12 cellular contexts compared by ENCODE assay signal in genomic region chrX:67546496-67547423, GRCh38. TPM values are rescaled to one million over a fixed set of nuclear protein-coding genes. Genes with fewer than 3 reads are reported as not detected.
DNase-seq lines count a peak whose midpoint lies in the region; ATAC-seq and TF ChIP-seq lines count a peak whose summit lies in the region.
"Had no signal": no experiment of that assay in that cellular context is flagged by ENCODE, and none has a peak within 500 bp of the region (broad histone marks: within the 10 kb centered on the region; RNA-seq: fewer than 3 reads in every experiment).

No MANE protein-coding gene starts in this region.

- no peak for DNase-seq in T-helper 17 cell
- DNase-seq in hepatic stellate cell (ENCODE audit: low spot score), result peak; percentile 16
- no peak for DNase-seq in prostate gland (ENCODE audit: low spot score)
- no peak for DNase-seq in A172 (ENCODE audit: low spot score)
- DNase-seq: activated CD4-positive, alpha-beta T cell treated with anti-CD3 and anti-CD28 coated beads, Interleukin-2, amount 50 U/mL, for 4 hours; NCI-H774; stimulated activated naive CD4-positive, alpha-beta T cell had no signal

- peak overlapping the region; percentile 99 for H3K27ac ChIP-seq in C4-2B
- H3K27ac ChIP-seq in prostate gland, result peak overlapping the region; percentile 71 to 83
- H3K27ac ChIP-seq: pancreas had no signal

- H3K27me3 Mint-ChIP-seq in T-helper 17 cell, result peaks cover 32% of the 10 kb centered on the region

- intact Hi-C loops in prostate gland (cut with DNase I), result loop anchor here (10.0 kb wide), 4 partner anchors 58 to 598 kb away; no protein-coding TSS in a partner anchor

- no peak for ATAC-seq in T-helper 17 cell
- no peak for ATAC-seq in GM21737 (IDR thresholded peaks at IDR 0.05; ENCODE audit: unreplicated experiment)
- no peak for ATAC-seq in GM18870 (IDR thresholded peaks at IDR 0.05; ENCODE audit: unreplicated experiment)
- ATAC-seq in HG02759 (IDR thresholded peaks at IDR 0.05; ENCODE audit: unreplicated experiment), result no peak

- 8% methylated on average over 44 of the region's 44 CpGs for WGBS in prostate gland

- H3K4me1 ChIP-seq in prostate gland (replicated peaks), result no peaks in the 10 kb centered on the region
- H3K4me1 ChIP-seq: pancreas had no signal

- TF ChIP-seq CTCF in C4-2B (conservative IDR thresholded peaks at IDR 0.05) (no peak), prostate gland (IDR thresholded peaks at IDR 0.05) (no peak)

- no peak overlapping the region for H3K27ac Mint-ChIP-seq in T-helper 17 cell

- H3K4me3 Mint-ChIP-seq in T-helper 17 cell, result peak overlapping the region; percentile 49

- H3K9me3 ChIP-seq in T-helper 17 cell (ENCODE audit: control insufficient read depth, low read length, poor library complexity, severe bottlenecking) (no peaks in the 10 kb centered on the region), prostate gland (no peaks in the 10 kb centered on the region)
- H3K9me3 ChIP-seq: pancreas had no signal

- H3K27me3 ChIP-seq in prostate gland (replicated peaks; ENCODE audit: insufficient read depth), result no peaks in the 10 kb centered on the region

- H3K4me1 Mint-ChIP-seq in T-helper 17 cell, result peaks cover 2% of the 10 kb centered on the region

- H3K4me3 ChIP-seq in prostate gland, result peak overlapping the region; percentile 46 to 53

- no peak for TF ChIP-seq POLR2A in prostate gland (IDR thresholded peaks at IDR 0.05)

- H3K36me3 Mint-ChIP-seq in T-helper 17 cell (ENCODE audit: low read depth), result no peaks in the 10 kb centered on the region

- H3K36me3 ChIP-seq in prostate gland, result no peaks in the 10 kb centered on the region
- H3K36me3 ChIP-seq: pancreas had no signal

RNA-seq across cellular contexts. Expression of gene AR, which starts 2.9 kb away (rescaled TPM):
- total RNA-seq in T-helper 17 cell (1 to 10 TPM in 1 of 2 donors, under 1 TPM in 1; 0.22 to 1.5 TPM), prostate gland (100 to 1,000 TPM in 1 of 2 donors, 10 to 100 TPM in 1; 77.4 to 119 TPM)
- 3.6 and 3.7 TPM in 2 replicates for total RNA-seq in A172 (2014; rRNA removed; shearing (Covaris generic))

Comparison
In these comparisons a context has a peak if more than half of its experiments do, and no peak if none do; other contexts are left out.
1. RNA of gene AR, which starts 2.9 kb away (total RNA-seq): 77.4 to 119 TPM in prostate gland; 3.6 to 3.7 TPM in A172 and 0.22 to 1.5 TPM in T-helper 17 cell; every median in the first group is over 10 times any median in the second.